Comparison of ENCODE assay signal across 21 cellular contexts in the genomic region with DNA sequence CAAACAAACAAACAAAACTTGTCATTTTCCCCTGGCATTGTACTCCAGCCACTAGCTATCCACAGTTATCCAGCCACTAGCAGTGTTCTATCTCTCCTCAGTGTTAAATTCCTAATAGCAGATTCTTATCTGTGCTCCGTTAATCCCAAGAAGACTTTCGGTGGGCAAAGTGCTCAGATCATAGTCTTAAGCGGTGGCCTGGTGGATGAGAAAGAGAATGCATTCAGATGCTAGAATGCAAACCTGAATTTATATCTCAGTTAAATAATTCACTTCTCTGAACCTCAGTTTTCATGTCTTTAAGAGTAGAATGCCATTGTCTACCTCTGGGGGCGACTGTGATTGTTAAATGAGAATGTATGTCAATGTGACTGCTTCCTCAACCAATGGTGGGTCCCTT. TPM values are rescaled to one million over a fixed set of nuclear protein-coding genes. Genes with fewer than 3 reads are reported as not detected.
"Had no signal": no experiment of that assay in that cellular context is flagged by ENCODE, and none has a peak within 500 bp of the region (broad histone marks: within the 10 kb centered on the region; RNA-seq: fewer than 3 reads in every experiment).

No MANE protein-coding gene starts in this region.

- H3K27ac ChIP-seq: foreskin keratinocyte, left ventricle myocardium inferior, lower lobe of right lung, neutrophil, psoas muscle, right lobe of liver, spleen, thoracic aorta, transverse colon had no signal

- DNase-seq: dermis blood vessel endothelial cell; erythroblast; foreskin keratinocyte; kidney; left cardiac atrium; left ventricle myocardium inferior; lower lobe of right lung; midbrain; psoas muscle; retina; right lobe of liver; spleen; stimulated activated CD4-positive, alpha-beta T cell treated with anti-CD3 and anti-CD28 coated beads, Interleukin-2, amount 100 ng/mL, for 24 hours; stimulated activated CD4-positive, alpha-beta T cell treated with anti-CD3 and anti-CD28 coated beads, Interleukin-4, amount 100 ng/mL, for 4 hours; stimulated activated naive B cell treated with anti-CD40 and anti-IgM and Interleukin-4, amounts not matched to agents 10 μg/mL and 1 μg/mL and 100 μg/mL, for 72 hours; stimulated activated naive CD8-positive, alpha-beta T cell treated with anti-CD3 and anti-CD28 coated beads, Interleukin-15, amount 100 ng/mL, for 72 hours; transverse colon had no signal

- H3K27ac Mint-ChIP-seq: memory B cell; natural killer cell treated with Interleukin-12 subunit alpha and Interleukin-12 subunit beta and Interleukin-15 and Interleukin-18, amount 100 ng/mL, for 72 hours; stimulated activated naive B cell treated with anti-CD40 and anti-IgM and Interleukin-4, amounts not matched to agents 10 μg/mL and 1 μg/mL and 100 μg/mL, for 72 hours; stimulated activated naive CD8-positive, alpha-beta T cell treated with anti-CD3 and anti-CD28 coated beads, Interleukin-15, amount 100 ng/mL, for 72 hours had no signal

- H3K4me1 Mint-ChIP-seq: memory B cell; stimulated activated naive CD8-positive, alpha-beta T cell treated with anti-CD3 and anti-CD28 coated beads, Interleukin-15, amount 100 ng/mL, for 72 hours had no signal

- H3K36me3 Mint-ChIP-seq: memory B cell; natural killer cell treated with Interleukin-12 subunit alpha and Interleukin-12 subunit beta and Interleukin-15 and Interleukin-18, amount 100 ng/mL, for 72 hours; stimulated activated naive B cell treated with anti-CD40 and anti-IgM and Interleukin-4, amounts not matched to agents 10 μg/mL and 1 μg/mL and 100 μg/mL, for 72 hours had no signal

- H3K9me3 ChIP-seq: lower lobe of right lung, neutrophil, psoas muscle, right lobe of liver, thoracic aorta, transverse colon had no signal

- H3K27me3 ChIP-seq: right lobe of liver had no signal

- H3K4me3 ChIP-seq: left ventricle myocardium inferior, lower lobe of right lung, psoas muscle, right lobe of liver, spleen, thoracic aorta, transverse colon had no signal

- H3K4me3 Mint-ChIP-seq: memory B cell; natural killer cell treated with Interleukin-12 subunit alpha and Interleukin-12 subunit beta and Interleukin-15 and Interleukin-18, amount 100 ng/mL, for 72 hours; stimulated activated naive B cell treated with anti-CD40 and anti-IgM and Interleukin-4, amounts not matched to agents 10 μg/mL and 1 μg/mL and 100 μg/mL, for 72 hours; stimulated activated naive CD8-positive, alpha-beta T cell treated with anti-CD3 and anti-CD28 coated beads, Interleukin-15, amount 100 ng/mL, for 72 hours had no signal

- ATAC-seq: foreskin keratinocyte; left cardiac atrium; lower lobe of right lung; natural killer cell treated with Interleukin-12 subunit alpha and Interleukin-12 subunit beta and Interleukin-15 and Interleukin-18, amount 100 ng/mL, for 72 hours; psoas muscle; right lobe of liver; stimulated activated naive B cell treated with anti-CD40 and anti-IgM and Interleukin-4, amounts not matched to agents 10 μg/mL and 1 μg/mL and 100 μg/mL, for 72 hours; stimulated activated naive CD8-positive, alpha-beta T cell treated with anti-CD3 and anti-CD28 coated beads, Interleukin-15, amount 100 ng/mL, for 72 hours had no signal

- H3K4me1 ChIP-seq: foreskin keratinocyte, left ventricle myocardium inferior, lower lobe of right lung, psoas muscle, right lobe of liver, spleen, transverse colon had no signal

- H3K36me3 ChIP-seq: left ventricle myocardium inferior, lower lobe of right lung, neutrophil, right lobe of liver, spleen, thoracic aorta, transverse colon had no signal

RNA-seq across cellular contexts. Expression of a gene that starts 47.7 kb away (rescaled TPM):
- total RNA-seq: lower lobe of right lung; natural killer cell treated with Interleukin-12 subunit alpha and Interleukin-12 subunit beta and Interleukin-15 and Interleukin-18, amount 100 ng/mL, for 72 hours; psoas muscle had no signal
